Comparison of ENCODE assay signal across 8 cellular contexts in genomic region chr2:87324335-87325049, GRCh38.
A peak's percentile ranks its signal among the peaks of the same experiment; 100 is the strongest.
DNase-seq lines count a peak whose midpoint lies in the region; ATAC-seq, FAIRE-seq and TF ChIP-seq lines count a peak whose summit lies in the region.
"Not testable (repeated sequence)": the region's sequence is repeated elsewhere in the genome, so short reads cannot be mapped to it uniquely, and the experiment has no call there.

No MANE protein-coding gene starts in this region.

- intact Hi-C loops in CD8-positive, alpha-beta T cell (cut with DNase I, micrococcal nuclease); activated naive CD4-positive, alpha-beta T cell treated with anti-CD3 and anti-CD28 coated beads for 36 hours (cut with micrococcal nuclease): not testable (repeated sequence)

- not testable (repeated sequence) for H3K9me3 ChIP-seq in CD8-positive, alpha-beta T cell (ENCODE audit: low read length); gastroesophageal sphincter

- H3K27me3 ChIP-seq in CD8-positive, alpha-beta T cell (ENCODE audit: insufficient read depth, low read length); bronchial epithelial cell (ENCODE audit: control insufficient read depth, insufficient read depth, low read length); gastroesophageal sphincter: not testable (repeated sequence)

- not testable (repeated sequence) for H3K4me3 Mint-ChIP-seq in CD8-positive, alpha-beta T cell; mesothelial cell of epicardium
- peak overlapping the region; percentile 25 for H3K4me3 Mint-ChIP-seq in activated naive CD4-positive, alpha-beta T cell treated with anti-CD3 and anti-CD28 coated beads for 36 hours
- H3K4me3 Mint-ChIP-seq in stimulated activated effector memory CD8-positive, alpha-beta T cell treated with anti-CD3 and anti-CD28 coated beads, Interleukin-12 subunit alpha, Interleukin-12 subunit beta, amount 100 ng/mL, for 72 hours, result peak overlapping the region; percentile 51

- POLR2A ChIA-PET in CD8-positive, alpha-beta T cell (lab: Charles Lee), result not testable (repeated sequence)

- peak; percentile 62 for ATAC-seq in CD8-positive, alpha-beta T cell
- ATAC-seq in activated CD4-positive, CD25-positive, alpha-beta regulatory T cell treated with anti-CD3 and anti-CD28 coated beads, Interleukin-2, amount 50 U/mL, for 24 hours, result peak; percentile 83 to 87
- peak; percentile 63 for ATAC-seq in gastroesophageal sphincter
- ATAC-seq in stimulated activated effector memory CD8-positive, alpha-beta T cell treated with anti-CD3 and anti-CD28 coated beads, Interleukin-12 subunit alpha, Interleukin-12 subunit beta, amount 100 ng/mL, for 72 hours, result peak; percentile 86

- not testable (repeated sequence) for H3K36me3 Mint-ChIP-seq in CD8-positive, alpha-beta T cell; activated naive CD4-positive, alpha-beta T cell treated with anti-CD3 and anti-CD28 coated beads for 36 hours (ENCODE audit: low read depth); mesothelial cell of epicardium; stimulated activated effector memory CD8-positive, alpha-beta T cell treated with anti-CD3 and anti-CD28 coated beads, Interleukin-12 subunit alpha, Interleukin-12 subunit beta, amount 100 ng/mL, for 72 hours

- peak; percentile 73 for FAIRE-seq in bronchial epithelial cell (lab: Jason Lieb, UNC)

- not testable (repeated sequence) for H3K9me3 Mint-ChIP-seq in CD8-positive, alpha-beta T cell; activated naive CD4-positive, alpha-beta T cell treated with anti-CD3 and anti-CD28 coated beads for 36 hours; mesothelial cell of epicardium; stimulated activated effector memory CD8-positive, alpha-beta T cell treated with anti-CD3 and anti-CD28 coated beads, Interleukin-12 subunit alpha, Interleukin-12 subunit beta, amount 100 ng/mL, for 72 hours

- H3K27me3 Mint-ChIP-seq in CD8-positive, alpha-beta T cell (ENCODE audit: low read depth); activated naive CD4-positive, alpha-beta T cell treated with anti-CD3 and anti-CD28 coated beads for 36 hours (ENCODE audit: low read depth); mesothelial cell of epicardium (ENCODE audit: low read depth): not testable (repeated sequence)

- DNase-seq in CD8-positive, alpha-beta T cell; activated naive CD4-positive, alpha-beta T cell treated with anti-CD3 and anti-CD28 coated beads for 36 hours; mesothelial cell of epicardium (ENCODE audit: low spot score in 2 of 2, unreplicated experiment in 2 of 2); stimulated activated effector memory CD8-positive, alpha-beta T cell treated with anti-CD3 and anti-CD28 coated beads, Interleukin-12 subunit alpha, Interleukin-12 subunit beta, amount 100 ng/mL, for 72 hours (ENCODE audit: low spot score in 2 of 2): not testable (repeated sequence)
- peak; percentile 25 for DNase-seq in LHCN-M2 (ENCODE audit: low read depth)
- peak; percentile 34 for DNase-seq in bronchial epithelial cell (ENCODE audit: low read depth)

- not testable (repeated sequence) for TF ChIP-seq POLR2A in gastroesophageal sphincter (IDR thresholded peaks at IDR 0.05)

- TF ChIP-seq CTCF in CD8-positive, alpha-beta T cell (IDR thresholded peaks at IDR 0.05); bronchial epithelial cell (IDR thresholded peaks at IDR 0.05; ENCODE audit: insufficient read depth, low read length, severe bottlenecking); gastroesophageal sphincter (IDR thresholded peaks at IDR 0.05); mesothelial cell of epicardium (IDR thresholded peaks at IDR 0.05; ENCODE audit: unreplicated experiment): not testable (repeated sequence)

- not testable (repeated sequence) for H3K4me3 ChIP-seq in CD8-positive, alpha-beta T cell (ENCODE audit: low read depth, low read length); bronchial epithelial cell (ENCODE audit: low read depth, low read length); gastroesophageal sphincter

- not testable (repeated sequence) for H3K4me1 Mint-ChIP-seq in CD8-positive, alpha-beta T cell (ENCODE audit: low read depth); mesothelial cell of epicardium
- peaks cover 21% of the 10 kb centered on the region for H3K4me1 Mint-ChIP-seq in activated naive CD4-positive, alpha-beta T cell treated with anti-CD3 and anti-CD28 coated beads for 36 hours (ENCODE audit: low read depth)
- peaks cover 23% of the 10 kb centered on the region for H3K4me1 Mint-ChIP-seq in stimulated activated effector memory CD8-positive, alpha-beta T cell treated with anti-CD3 and anti-CD28 coated beads, Interleukin-12 subunit alpha, Interleukin-12 subunit beta, amount 100 ng/mL, for 72 hours

- H3K27ac Mint-ChIP-seq in CD8-positive, alpha-beta T cell, result not testable (repeated sequence)
- peak overlapping the region; percentile 86 for H3K27ac Mint-ChIP-seq in activated naive CD4-positive, alpha-beta T cell treated with anti-CD3 and anti-CD28 coated beads for 36 hours
- peak overlapping the region; percentile 58 for H3K27ac Mint-ChIP-seq in mesothelial cell of epicardium
- peak overlapping the region; percentile 69 for H3K27ac Mint-ChIP-seq in stimulated activated effector memory CD8-positive, alpha-beta T cell treated with anti-CD3 and anti-CD28 coated beads, Interleukin-12 subunit alpha, Interleukin-12 subunit beta, amount 100 ng/mL, for 72 hours

- H3K27ac ChIP-seq in CD8-positive, alpha-beta T cell (ENCODE audit: low read depth, low read length); gastroesophageal sphincter: not testable (repeated sequence)

- WGBS in gastroesophageal sphincter (ENCODE audit: low coverage in 1 of 2), 2 donors, result 74% methylated on average over 4 of the region's 6 CpGs; no CpG with 5 or more reads in 1 of the 2 donors

- not testable (repeated sequence) for TF ChIP-seq EP300 in gastroesophageal sphincter (IDR thresholded peaks at IDR 0.05)

- CTCF ChIA-PET in CD8-positive, alpha-beta T cell (lab: Charles Lee); activated naive CD4-positive, alpha-beta T cell treated with anti-CD3 and anti-CD28 coated beads for 36 hours (lab: Charles Lee): not testable (repeated sequence)

- not testable (repeated sequence) for H3K36me3 ChIP-seq in CD8-positive, alpha-beta T cell (ENCODE audit: insufficient read depth, low read length); bronchial epithelial cell (ENCODE audit: control insufficient read depth, insufficient read depth, low read length); gastroesophageal sphincter

- H3K4me1 ChIP-seq in CD8-positive, alpha-beta T cell (ENCODE audit: insufficient read depth, low read length); gastroesophageal sphincter: not testable (repeated sequence)
